25 cellular contexts compared by ENCODE assay signal in genomic region chr21:45010860-45011259, GRCh38.
A peak's percentile ranks its signal among the peaks of the same experiment; 100 is the strongest.
DNase-seq lines count a peak whose midpoint lies in the region; ATAC-seq and TF ChIP-seq lines count a peak whose summit lies in the region.
"Had no signal": no experiment of that assay in that cellular context is flagged by ENCODE, and none has a peak within 500 bp of the region (broad histone marks: within the 10 kb centered on the region; RNA-seq: fewer than 3 reads in every experiment).

No MANE protein-coding gene starts in this region.

- H4K5ac ChIP-seq in mesendoderm (ENCODE audit: low read length): no peak overlapping the region

- H2AK5ac ChIP-seq in mesendoderm (ENCODE audit: low read length): no peak overlapping the region

- no TSS peak for BruUV-seq in mammary epithelial cell (replicated peaks; lab: Mats Ljungman, UMichigan)

- peak overlapping the region; percentile 14 for H2BK5ac ChIP-seq in mesendoderm (ENCODE audit: low read length)

- no peaks in the 10 kb centered on the region for H3K79me1 ChIP-seq in mesendoderm (ENCODE audit: low read length)

- H3K56ac ChIP-seq in mesendoderm (ENCODE audit: low read length): no peak overlapping the region

- ATAC-seq in RWPE2 (ENCODE audit: low read depth) (no peak), HG02642 (IDR thresholded peaks at IDR 0.05; ENCODE audit: poor library complexity, unreplicated experiment) (no peak), HG02852 (IDR thresholded peaks at IDR 0.05; ENCODE audit: unreplicated experiment) (no peak)
- ATAC-seq: activated T-cell treated with anti-CD3 and anti-CD28 coated beads, Interleukin-2, amount 50 U/mL, for 4 hours had no signal

- in situ Hi-C loops in mammary epithelial cell (cut with MboI; ENCODE audit: low sequenced_read_pairs in 2 of 2): no loop called here

- H3K27me3 ChIP-seq in RWPE2 (ENCODE audit: insufficient read depth, poor library complexity, severe bottlenecking) (no peaks in the 10 kb centered on the region), mammary epithelial cell (ENCODE audit: insufficient read depth, low read length) (no peaks in the 10 kb centered on the region), mesendoderm (ENCODE audit: insufficient read depth, low read length, poor library complexity) (no peaks in the 10 kb centered on the region), spleen (replicated peaks in 1 of 7) (peaks cover 0 to 44% (median 0%) of the 10 kb centered on the region in 7 donors)
- H3K27me3 ChIP-seq: cardiac muscle cell, ovary, SJSA1, thyroid gland had no signal

- CTCF ChIA-PET in mammary epithelial cell (lab: Charles Lee; ENCODE audit: low non-redundant PET): no interaction called here

- H2AFZ ChIP-seq in mammary epithelial cell (ENCODE audit: low read depth, low read length): peak overlapping the region; percentile 37

- H3K23ac ChIP-seq in mesendoderm (ENCODE audit: low read length): no peak overlapping the region

- TF ChIP-seq POLR2A in spleen (IDR thresholded peaks at IDR 0.05): no peak

- H3K27ac ChIP-seq in RWPE2 (ENCODE audit: poor library complexity, severe bottlenecking) (peak overlapping the region; percentile 95), mammary epithelial cell (ENCODE audit: insufficient read depth, low read depth, low read length) (peak overlapping the region; percentile 31), mesendoderm (ENCODE audit: low read depth, low read length) (peak overlapping the region; percentile 52), spleen (no peak overlapping the region)
- H3K27ac ChIP-seq: cardiac muscle cell, ovary, SJSA1, thyroid gland had no signal

- H3K4me2 ChIP-seq in mammary epithelial cell (ENCODE audit: insufficient read depth, low read depth, low read length) (peak overlapping the region; percentile 31), mesendoderm (ENCODE audit: low read length) (no peak overlapping the region)

- H3K9ac ChIP-seq in mammary epithelial cell (ENCODE audit: insufficient read depth, low read length) (no peak overlapping the region), mesendoderm (ENCODE audit: low read length) (no peak overlapping the region)

- no peaks in the 10 kb centered on the region for H3K9me3 ChIP-seq in RWPE2 (ENCODE audit: severe bottlenecking)
- H3K9me3 ChIP-seq in mammary epithelial cell (replicated peaks; ENCODE audit: insufficient read depth, low read length): peaks cover 11% of the 10 kb centered on the region
- H3K9me3 ChIP-seq in spleen: peaks cover 0 to 4% (median under 1%) of the 10 kb centered on the region in 8 donors
- H3K9me3 ChIP-seq: HAP-1, ovary, thyroid gland had no signal

- no peak overlapping the region for H2BK15ac ChIP-seq in mesendoderm (replicated peaks; ENCODE audit: low read depth)

- no peak for TF ChIP-seq CTCF in RWPE2 (IDR thresholded peaks at IDR 0.05; ENCODE audit: poor library complexity, severe bottlenecking)
- TF ChIP-seq CTCF in mammary epithelial cell (conservative IDR thresholded peaks at IDR 0.05 in 1 of 2, IDR thresholded peaks at IDR 0.05 in 1 of 2; ENCODE audit: extremely low read depth in 1 of 2, insufficient read depth in 1 of 2, low read depth in 1 of 2, low read length in 2 of 2): no peak
- TF ChIP-seq CTCF in spleen (IDR thresholded peaks at IDR 0.05 in 8 of 11, conservative IDR thresholded peaks at IDR 0.05 in 3 of 11): no peak

- H3K79me2 ChIP-seq in mammary epithelial cell (ENCODE audit: insufficient read depth, low read length) (no peaks in the 10 kb centered on the region), mesendoderm (ENCODE audit: control insufficient read depth, insufficient read depth, low read length) (no peaks in the 10 kb centered on the region)

- H4K20me1 ChIP-seq in mammary epithelial cell (ENCODE audit: insufficient read depth, low read length): no peaks in the 10 kb centered on the region

- H2BK120ac ChIP-seq in mesendoderm (ENCODE audit: low read depth, low read length): peak overlapping the region; percentile 86

- DNase-seq in RWPE2 (ENCODE audit: low spot score): peak; percentile 38
- no peak for DNase-seq in mammary epithelial cell
- no peak for DNase-seq in mesendoderm
- peak; percentile 46 for DNase-seq in spleen
- DNase-seq in T1000 (lab: John Stamatoyannopoulos, UW): no peak
- DNase-seq: activated B cell treated with CpG ODN at 0.5 μM for 24 hours; activated CD4-positive, alpha-beta T cell treated with anti-CD3 and anti-CD28 coated beads, Interleukin-2, amount 50 U/mL, for 1 hour; activated gamma-delta T cell; activated naive CD8-positive, alpha-beta T cell treated with anti-CD3 and anti-CD28 coated beads for 36 hours; activated T-cell treated with anti-CD3 and anti-CD28 coated beads, Interleukin-2, amount 50 U/mL, for 4 hours; anterior cingulate cortex; DMS53; Karpas-422; NCI-H146; NCI-H446 treated with DMSO at 0.1 percent for 48 hours; NCI-H774; stimulated activated CD4-positive, alpha-beta T cell treated with anti-CD3 and anti-CD28 coated beads, Interleukin-12 subunit alpha, Interleukin-12 subunit beta, amount 100 ng/mL, for 4 hours; stimulated activated CD4-positive, alpha-beta T cell treated with anti-CD3 and anti-CD28 coated beads, Interleukin-2, amount 100 ng/mL, for 48 hours; thyroid gland had no signal

- peaks cover 30% of the 10 kb centered on the region for H3K4me1 ChIP-seq in RWPE2 (ENCODE audit: insufficient read depth, poor library complexity, severe bottlenecking)
- H3K4me1 ChIP-seq in mammary epithelial cell (ENCODE audit: insufficient read depth, low read length): peaks cover 40% of the 10 kb centered on the region
- peaks cover 11% of the 10 kb centered on the region for H3K4me1 ChIP-seq in mesendoderm (ENCODE audit: control insufficient read depth, low read depth, low read length)
- no peaks in the 10 kb centered on the region for H3K4me1 ChIP-seq in spleen

- 75% methylated on average over 12 of the region's 12 CpGs for WGBS in mammary epithelial cell (ENCODE audit: low coverage, missing lambda C conversion rate)
- whole genome bisulfite sequencing in mesendoderm (ENCODE audit: extremely low coverage, insufficient coverage, low lambda C conversion rate): no CpG with 5 or more reads among the region's 12 CpGs
- 91 to 97% (median 96%) methylated on average over 12 of the region's 12 CpGs for WGBS in spleen, 5 donors

- intact Hi-C loops in mammary epithelial cell (cut with micrococcal nuclease) (loop anchor here (5.0 kb wide), 1 partner anchor 66 kb away; no protein-coding TSS in a partner anchor), spleen (cut with DNase I; ENCODE audit: low total_unique reads) (no loop called here)

- H3K36me3 ChIP-seq in RWPE2 (ENCODE audit: low read depth) (no peaks in the 10 kb centered on the region), mammary epithelial cell (ENCODE audit: insufficient read depth, low read length) (no peaks in the 10 kb centered on the region), mesendoderm (ENCODE audit: control insufficient read depth, insufficient read depth, low read length) (no peaks in the 10 kb centered on the region), spleen (no peaks in the 10 kb centered on the region)
- H3K36me3 ChIP-seq: cardiac muscle cell, HAP-1, ovary, SJSA1, thyroid gland had no signal

- H3K4ac ChIP-seq in mesendoderm (ENCODE audit: low read depth, low read length): peak overlapping the region; percentile 44

- dilution Hi-C loops in mammary epithelial cell (cut with HindIII; ENCODE audit: low sequenced_read_pairs): loop anchor here (5.0 kb wide), 1 partner anchor 66 kb away; no protein-coding TSS in a partner anchor

- H3K4me3 ChIP-seq in RWPE2 (ENCODE audit: severe bottlenecking): no peak overlapping the region
- H3K4me3 ChIP-seq in mammary epithelial cell (replicated peaks in 1 of 3; ENCODE audit: insufficient read depth in 1 of 3, low read depth in 2 of 3, low read length in 3 of 3): no peak overlapping the region
- H3K4me3 ChIP-seq in mesendoderm (ENCODE audit: low read length): no peak overlapping the region
- H3K4me3 ChIP-seq in spleen: no peak overlapping the region
- H3K4me3 ChIP-seq: cardiac muscle cell, HAP-1, ovary, SJSA1, thyroid gland had no signal

- H3K18ac ChIP-seq in mesendoderm (ENCODE audit: low read length): peak overlapping the region; percentile 8

- no peak overlapping the region for H4K8ac ChIP-seq in mesendoderm (ENCODE audit: low read depth, low read length)

Comparison
In these comparisons a context has a peak if more than half of its experiments do, and no peak if none do; other contexts are left out.
1. DNase-seq: peak in RWPE2 (single experiment) and spleen (single experiment); none in mammary epithelial cell (single experiment), mesendoderm (single experiment) and T1000 (single experiment).
2. H3K27ac ChIP-seq: peak in RWPE2 (single experiment), mammary epithelial cell (single experiment) and mesendoderm (single experiment); none in spleen (0 of 8).